18 cellular contexts compared by ENCODE assay signal in the genomic region with DNA sequence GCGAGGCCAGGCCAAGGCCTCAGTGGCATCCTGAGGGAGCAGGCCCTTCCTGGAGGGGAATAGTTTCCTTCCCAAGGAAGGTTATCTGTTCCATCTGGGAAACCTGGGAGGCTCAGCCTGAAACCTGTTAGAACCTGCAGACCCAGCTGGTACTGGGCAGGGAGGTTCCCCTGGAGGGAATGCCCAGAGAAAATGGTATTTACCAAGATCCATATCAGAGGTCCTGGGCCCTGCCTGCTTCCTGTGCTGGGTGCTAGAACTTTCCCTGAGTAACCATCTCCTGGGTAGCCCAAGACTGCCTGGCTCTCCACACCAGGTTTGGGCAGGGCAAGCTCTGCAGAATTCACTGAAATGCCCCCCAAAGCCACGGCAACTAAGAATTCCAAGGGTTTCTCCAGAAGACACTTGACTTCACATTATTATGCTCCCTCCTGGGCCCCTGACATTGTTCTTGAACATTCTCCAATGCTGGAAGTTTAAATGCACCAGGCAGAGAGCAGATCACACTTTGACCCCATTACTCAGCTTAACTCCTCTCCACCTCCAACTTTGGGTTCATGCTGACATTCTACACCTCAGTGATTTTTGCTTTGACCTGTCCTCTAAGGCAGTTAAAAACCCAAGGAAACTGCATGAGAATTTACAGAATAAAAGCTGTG. TPM values are rescaled to one million over a fixed set of nuclear protein-coding genes. Genes with fewer than 3 reads are reported as not detected.
A peak's percentile ranks its signal among the peaks of the same experiment; 100 is the strongest.
DNase-seq lines count a peak whose midpoint lies in the region; ATAC-seq and TF ChIP-seq lines count a peak whose summit lies in the region.
"Had no signal": no experiment of that assay in that cellular context is flagged by ENCODE, and none has a peak within 500 bp of the region (broad histone marks: within the 10 kb centered on the region; RNA-seq: fewer than 3 reads in every experiment).

No MANE protein-coding gene starts in this region.

- H2BK5ac ChIP-seq in neuronal stem cell (ENCODE audit: low read length) = no peak overlapping the region

- H3K4me3 ChIP-seq in ACC112 (ENCODE audit: low read depth, low read length) = peak overlapping the region; percentile 98
- no peak overlapping the region for H3K4me3 ChIP-seq in RWPE2 (ENCODE audit: severe bottlenecking)
- H3K4me3 ChIP-seq in fibroblast of lung (replicated peaks in 1 of 4; ENCODE audit: control extremely low read depth in 1 of 4, insufficient read depth in 1 of 4, low read depth in 3 of 4, low read length in 4 of 4) = peak overlapping the region in 2 of 4 experiments; percentile 76 to 85
- no peak overlapping the region for H3K4me3 ChIP-seq in neuronal stem cell (ENCODE audit: low read length in 2 of 2)
- H3K4me3 ChIP-seq: right atrium auricular region had no signal

- no peak overlapping the region for H2BK15ac ChIP-seq in neuronal stem cell (ENCODE audit: low read length)

- TF ChIP-seq CTCF in RWPE2 (IDR thresholded peaks at IDR 0.05; ENCODE audit: poor library complexity, severe bottlenecking) (no peak), fibroblast of lung (conservative IDR thresholded peaks at IDR 0.05 in 1 of 2, IDR thresholded peaks at IDR 0.05 in 1 of 2; ENCODE audit: low read depth in 1 of 2, low read length in 2 of 2) (no peak)

- H3K9me3 ChIP-seq in RWPE2 (ENCODE audit: severe bottlenecking) = no peaks in the 10 kb centered on the region
- no peaks in the 10 kb centered on the region for H3K9me3 ChIP-seq in fibroblast of lung (ENCODE audit: control insufficient read depth, insufficient read depth, low read depth, low read length)
- H3K9me3 ChIP-seq in neuronal stem cell (replicated peaks in 1 of 2; ENCODE audit: control insufficient read depth in 2 of 2, insufficient read depth in 1 of 2, low read depth in 1 of 2, low read length in 2 of 2) = no peaks in the 10 kb centered on the region
- H3K9me3 ChIP-seq: Caco-2, gastroesophageal sphincter, right atrium auricular region, uterus had no signal

- ATAC-seq in RWPE2 (ENCODE audit: low read depth) = peak; percentile 23
- no peak for ATAC-seq in GM19351 (IDR thresholded peaks at IDR 0.05; ENCODE audit: unreplicated experiment)
- ATAC-seq: gastroesophageal sphincter, Right ventricle myocardium inferior had no signal

- H2AK5ac ChIP-seq in neuronal stem cell (ENCODE audit: low read depth, low read length) = peak overlapping the region; percentile 25

- WGBS in neuronal stem cell (ENCODE audit: extremely low coverage in 2 of 2, insufficient read length in 2 of 2, insufficient replicate concordance in 1 of 2), 2 donors = no CpG with 5 or more reads among the region's 2 CpGs

- H3K4me2 ChIP-seq in fibroblast of lung (ENCODE audit: extremely low read depth, insufficient read depth, low read length) = peak overlapping the region; percentile 79
- H3K4me2 ChIP-seq in neuronal stem cell (ENCODE audit: insufficient read depth, low read length, poor library complexity, severe bottlenecking) = no peak overlapping the region

- intact Hi-C loops in cardiac septum (cut with DNase I) = no loop called here
- intact Hi-C loops in posterior vena cava (cut with DNase I) = no loop called here

- no peak overlapping the region for H3K4ac ChIP-seq in neuronal stem cell (ENCODE audit: low read length)

- no peak overlapping the region for H2AFZ ChIP-seq in ACC112 (ENCODE audit: low read length, unreplicated experiment)
- H2AFZ ChIP-seq in fibroblast of lung (ENCODE audit: low read length) = no peak overlapping the region
- peak overlapping the region; percentile 36 for H2AFZ ChIP-seq in neuronal stem cell (ENCODE audit: low read length)

- H3K79me1 ChIP-seq in neuronal stem cell (ENCODE audit: low read depth, low read length) = no peaks in the 10 kb centered on the region

- H3K14ac ChIP-seq in neuronal stem cell (ENCODE audit: low read length) = no peak overlapping the region

- no peak overlapping the region for H4K91ac ChIP-seq in neuronal stem cell (ENCODE audit: low read depth, low read length, poor library complexity)

- DNase-seq in RWPE2 (ENCODE audit: low spot score) (peak; percentile 74), fibroblast of lung (ENCODE audit: low read depth in 2 of 2) (no peak), neuronal stem cell (ENCODE audit: low spot score) (no peak), cardiac septum (ENCODE audit: low spot score) (no peak), AG08395 (ENCODE audit: low spot score) (no peak), posterior vena cava (ENCODE audit: low spot score) (no peak)
- DNase-seq: ACHN; activated CD4-positive, alpha-beta T cell treated with anti-CD3 and anti-CD28 coated beads, Interleukin-2, amount 50 U/mL, for 4 hours; anterior cingulate cortex; Caco-2; stimulated activated CD4-positive, alpha-beta T cell treated with anti-CD3 and anti-CD28 coated beads, Interleukin-4, amount 100 ng/mL, for 4 hours; T1000; uterus had no signal

- no peaks in the 10 kb centered on the region for H4K20me1 ChIP-seq in fibroblast of lung (ENCODE audit: control insufficient read depth, extremely low read depth, insufficient read depth, low read length)

- no peak overlapping the region for H3K23ac ChIP-seq in neuronal stem cell (ENCODE audit: low read depth, low read length, poor library complexity)

- H3K36me3 ChIP-seq in ACC112 (ENCODE audit: insufficient read depth, low read length) (no peaks in the 10 kb centered on the region), RWPE2 (ENCODE audit: low read depth) (no peaks in the 10 kb centered on the region), fibroblast of lung (ENCODE audit: control insufficient read depth, insufficient read depth, low read length) (no peaks in the 10 kb centered on the region), neuronal stem cell (replicated peaks in 1 of 2; ENCODE audit: control insufficient read depth in 2 of 2, insufficient read depth in 2 of 2, low read length in 2 of 2) (no peaks in the 10 kb centered on the region)
- H3K36me3 ChIP-seq: gastroesophageal sphincter, right atrium auricular region, uterus had no signal

- H3K9ac ChIP-seq in fibroblast of lung (ENCODE audit: insufficient read depth, low read length) (no peak overlapping the region), neuronal stem cell (ENCODE audit: low read depth, low read length, poor library complexity) (no peak overlapping the region)

- H3K4me1 ChIP-seq in ACC112 (ENCODE audit: control insufficient read depth, insufficient read depth, low read length, unreplicated experiment) (peaks cover 59% of the 10 kb centered on the region), RWPE2 (ENCODE audit: insufficient read depth, poor library complexity, severe bottlenecking) (peaks cover 47% of the 10 kb centered on the region), fibroblast of lung (ENCODE audit: control insufficient read depth, extremely low read depth, insufficient read depth, low read length) (peaks cover 12% of the 10 kb centered on the region), neuronal stem cell (ENCODE audit: control insufficient read depth in 2 of 2, insufficient read depth in 1 of 2, low read depth in 1 of 2, low read length in 2 of 2) (peaks cover 14 to 31% of the 10 kb centered on the region in 2 donors)
- H3K4me1 ChIP-seq: Caco-2 had no signal

- H3K79me2 ChIP-seq in ACC112 (ENCODE audit: control insufficient read depth, insufficient read depth, low read length, unreplicated experiment) (peaks cover 59% of the 10 kb centered on the region), fibroblast of lung (ENCODE audit: control insufficient read depth, insufficient read depth, low read length) (no peaks in the 10 kb centered on the region)

- no peak overlapping the region for H2BK12ac ChIP-seq in neuronal stem cell (ENCODE audit: low read length)

- H2BK120ac ChIP-seq in neuronal stem cell (ENCODE audit: low read depth, low read length) = no peak overlapping the region

- peak overlapping the region; percentile 63 for H3K27ac ChIP-seq in ACC112 (ENCODE audit: low read depth, low read length)
- H3K27ac ChIP-seq in RWPE2 (ENCODE audit: poor library complexity, severe bottlenecking) = peak overlapping the region; percentile 63
- H3K27ac ChIP-seq in fibroblast of lung (ENCODE audit: insufficient read depth, low read length) = no peak overlapping the region
- H3K27ac ChIP-seq in neuronal stem cell (replicated peaks; ENCODE audit: low read length) = no peak overlapping the region
- H3K27ac ChIP-seq: right atrium auricular region had no signal

- H3K18ac ChIP-seq in neuronal stem cell (ENCODE audit: low read length) = no peak overlapping the region

- H3K27me3 ChIP-seq in ACC112 (ENCODE audit: insufficient read depth, low read length) = no peaks in the 10 kb centered on the region
- H3K27me3 ChIP-seq in RWPE2 (ENCODE audit: insufficient read depth, poor library complexity, severe bottlenecking) = no peaks in the 10 kb centered on the region
- H3K27me3 ChIP-seq in fibroblast of lung (ENCODE audit: control insufficient read depth, insufficient read depth, low read length) = no peaks in the 10 kb centered on the region
- H3K27me3 ChIP-seq in neuronal stem cell (ENCODE audit: control insufficient read depth in 3 of 3, insufficient read depth in 3 of 3, low read depth in 1 of 3, low read length in 3 of 3) = peaks cover 0 to 32% (median 24%) of the 10 kb centered on the region in 3 experiments
- H3K27me3 ChIP-seq: uterus had no signal

- H4K8ac ChIP-seq in neuronal stem cell (ENCODE audit: low read depth, low read length) = no peak overlapping the region

RNA-seq across cellular contexts. Expression of gene CA12, which starts 2.0 kb away (rescaled TPM):
- total RNA-seq in fibroblast of lung (41.9 and 48.4 TPM in 2 replicates), cardiac septum (0.11 TPM), posterior vena cava (10 to 100 TPM; 36.7 to 48.3 TPM)
- polyA plus RNA-seq in fibroblast of lung = 30.6 and 42.3 TPM in 2 replicates
- 23.2 and 31.1 TPM in 2 replicates for polyA plus RNA-seq in fibroblast of lung (2012)
- 18.2 and 22.0 TPM in 2 replicates for polyA minus RNA-seq in fibroblast of lung (ENCODE audit: low replicate concordance)
- 0.43 TPM for polyA plus RNA-seq in neuronal stem cell (2013, experiment 1 of 2)
- 0.46 TPM for polyA plus RNA-seq in neuronal stem cell (2013, experiment 2 of 2)

Comparison
In these comparisons a context has a peak if more than half of its experiments do, and no peak if none do; other contexts are left out.
1. H3K27ac ChIP-seq: peak in ACC112 (single experiment) and RWPE2 (single experiment); none in fibroblast of lung (single experiment) and neuronal stem cell (single experiment).
2. RNA of gene CA12, which starts 2.0 kb away (total RNA-seq): 41.9 to 48.4 TPM in fibroblast of lung and 36.7 to 48.3 TPM in posterior vena cava; 0.11 TPM in cardiac septum (single experiment); every median in the first group is over 10 times any median in the second.